2 cellular contexts compared by ENCODE assay signal in genomic region chr15:45631831-45632230, GRCh38.
TF ChIP-seq lines count a peak whose summit lies in the region.

No MANE protein-coding gene starts in this region.

TF ChIP-seq in A549, 52 proteins besides CTCF, POLR2A, EP300 and RAD21:
- TF ChIP-seq MAX (IDR thresholded peaks at IDR 0.05) (no peak), KDM1A (IDR thresholded peaks at IDR 0.05; ENCODE audit: low read depth) (no peak), GATA3 (IDR thresholded peaks at IDR 0.05; ENCODE audit: borderline replicate concordance) (no peak), HOXB5 (CRISPR knock-in tag; IDR thresholded peaks at IDR 0.05) (no peak), CHD2 (IDR thresholded peaks at IDR 0.05; ENCODE audit: low read length, partially characterized antibody) (no peak), USF2 (IDR thresholded peaks at IDR 0.05) (no peak), RCOR1 (IDR thresholded peaks at IDR 0.05; ENCODE audit: low read depth, low read length) (no peak), SREBF2 (IDR thresholded peaks at IDR 0.05) (no peak), ESRRA (IDR thresholded peaks at IDR 0.05; ENCODE audit: borderline replicate concordance, low read length) (no peak), SMC3 (IDR thresholded peaks at IDR 0.05) (no peak), RFX5 (IDR thresholded peaks at IDR 0.05) (no peak)

TF ChIP-seq in IMR-90, 13 proteins besides CTCF, POLR2A, EP300 and RAD21:
- TF ChIP-seq MAFK (IDR thresholded peaks at IDR 0.05; ENCODE audit: low read depth, low read length) (no peak), RCOR1 (IDR thresholded peaks at IDR 0.05; ENCODE audit: insufficient replicate concordance, low read length) (no peak), SMC3 (IDR thresholded peaks at IDR 0.05; ENCODE audit: low read depth, low read length) (no peak), USF2 (IDR thresholded peaks at IDR 0.05; ENCODE audit: low read depth, low read length) (no peak), RFX5 (IDR thresholded peaks at IDR 0.05; ENCODE audit: low read depth, low read length) (no peak), MAZ (IDR thresholded peaks at IDR 0.05; ENCODE audit: borderline replicate concordance, low read depth, low read length) (no peak), BHLHE40 (IDR thresholded peaks at IDR 0.05; ENCODE audit: low read depth, low read length) (no peak), NFE2L2 (IDR thresholded peaks at IDR 0.05; ENCODE audit: low read depth, low read length) (no peak)
